ENCODE assay signal across 23 cellular contexts in genomic region chr6:19039287-19039686, GRCh38.
"Had no signal": no experiment of that assay in that cellular context is flagged by ENCODE, and none has a peak within 500 bp of the region (broad histone marks: within the 10 kb centered on the region; RNA-seq: fewer than 3 reads in every experiment).

No MANE protein-coding gene starts in this region.

- H3K4me1 ChIP-seq: colonic mucosa, foreskin keratinocyte had no signal

- DNase-seq: colonic mucosa; cortex of kidney; dermis blood vessel endothelial cell; dorsolateral prefrontal cortex; effector CD4-positive, alpha-beta T cell; effector CD8-positive, alpha-beta T cell; effector memory CD4-positive, alpha-beta T cell; effector memory CD8-positive, alpha-beta T cell; endodermal cell; erythroblast; esophagus squamous epithelium; foreskin fibroblast; foreskin keratinocyte; foreskin melanocyte; gastrocnemius medialis; glutamatergic neuron; head of caudate nucleus; heart right ventricle had no signal

- H3K27ac ChIP-seq: colonic mucosa, coronary artery, epithelial cell of prostate, esophagus muscularis mucosa, foreskin keratinocyte, gastrocnemius medialis, gastroesophageal sphincter, heart right ventricle had no signal

- H3K9me3 ChIP-seq: colonic mucosa, esophagus muscularis mucosa, esophagus squamous epithelium, gastrocnemius medialis, gastroesophageal sphincter had no signal

- H3K4me3 ChIP-seq: colonic mucosa, coronary artery, dorsolateral prefrontal cortex, esophagus muscularis mucosa, esophagus squamous epithelium, gastrocnemius medialis, gastroesophageal sphincter, heart right ventricle had no signal

- ATAC-seq: effector memory CD8-positive, alpha-beta T cell; esophagus mucosa; foreskin keratinocyte; gastrocnemius medialis; gastroesophageal sphincter; heart right ventricle had no signal

- H3K27me3 ChIP-seq: colonic mucosa, dorsolateral prefrontal cortex, esophagus muscularis mucosa, esophagus squamous epithelium, gastrocnemius medialis, gastroesophageal sphincter, heart right ventricle had no signal

- H3K36me3 ChIP-seq: colonic mucosa, esophagus muscularis mucosa, esophagus squamous epithelium, gastrocnemius medialis, gastroesophageal sphincter, heart right ventricle had no signal
